Comparison of ENCODE assay signal across 10 cellular contexts in the genomic region with DNA sequence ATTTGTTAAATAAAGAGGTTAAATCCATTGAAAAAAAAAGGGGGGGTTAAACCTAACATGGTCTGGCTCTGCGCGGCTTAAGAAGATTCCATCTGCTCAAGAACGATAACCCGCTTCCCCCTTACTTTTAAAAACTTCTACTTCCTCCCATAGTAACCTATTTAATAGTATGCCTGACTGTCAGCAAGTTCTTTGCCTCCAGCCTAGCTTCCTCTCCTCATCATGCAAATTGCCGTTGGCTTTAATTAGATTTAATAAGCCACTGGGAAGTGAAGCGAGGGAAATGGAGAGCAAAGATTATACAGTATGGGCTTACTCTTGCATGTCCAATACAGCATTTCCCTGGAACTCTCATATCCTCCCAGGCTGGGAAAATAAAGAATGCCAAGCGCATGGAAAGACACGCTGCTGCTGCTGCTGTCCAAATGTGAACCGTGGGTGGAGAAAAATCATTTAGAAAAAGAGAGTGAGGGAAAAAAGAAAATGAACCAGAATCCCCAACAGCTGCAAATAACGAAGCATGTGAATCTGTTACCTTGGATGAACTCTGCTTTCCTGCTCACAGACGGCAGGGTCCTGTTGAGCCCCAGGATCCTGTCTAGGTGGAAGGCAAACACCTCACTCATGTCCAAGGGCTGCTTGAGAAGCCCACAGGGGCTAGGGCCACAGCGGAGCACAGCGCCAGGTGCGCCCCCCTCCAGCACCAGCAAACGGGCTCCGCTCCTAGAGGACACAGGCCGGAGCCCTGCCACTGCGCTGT. TPM values are rescaled to one million over a fixed set of nuclear protein-coding genes. Genes with fewer than 3 reads are reported as not detected.
DNase-seq lines count a peak whose midpoint lies in the region; ATAC-seq and TF ChIP-seq lines count a peak whose summit lies in the region.
"Had no signal": no experiment of that assay in that cellular context is flagged by ENCODE, and none has a peak within 500 bp of the region (broad histone marks: within the 10 kb centered on the region; RNA-seq: fewer than 3 reads in every experiment).

No MANE protein-coding gene starts in this region.

- no peak overlapping the region for H2BK5ac ChIP-seq in neuronal stem cell (ENCODE audit: low read length)

- peak overlapping the region; percentile 40 for H2AK5ac ChIP-seq in neuronal stem cell (ENCODE audit: low read depth, low read length)

- no peaks in the 10 kb centered on the region for H3K27me3 ChIP-seq in BLaER1 treated with 17β-estradiol and CSF1 and Interleukin-3, amounts not matched to agents 10 nM and 100 nM
- no peaks in the 10 kb centered on the region for H3K27me3 ChIP-seq in neuronal stem cell (ENCODE audit: control insufficient read depth in 3 of 3, insufficient read depth in 3 of 3, low read depth in 1 of 3, low read length in 3 of 3)

- TF ChIP-seq CTCF in endothelial cell (IDR thresholded peaks at IDR 0.05; ENCODE audit: unreplicated experiment) = no peak

- H3K23ac ChIP-seq in neuronal stem cell (ENCODE audit: low read depth, low read length, poor library complexity) = peak overlapping the region; percentile 9

- no peak overlapping the region for H2AFZ ChIP-seq in neuronal stem cell (ENCODE audit: low read length)

- no peaks in the 10 kb centered on the region for H3K79me1 ChIP-seq in neuronal stem cell (ENCODE audit: low read depth, low read length)

- peak overlapping the region in 4 of 11 experiments; percentile 49 to 89 (median 88); a peak in 8 of 22 replicates for H3K9ac ChIP-seq in BLaER1 treated with 17β-estradiol and CSF1 and Interleukin-3, amounts not matched to agents 10 nM and 100 nM
- H3K9ac ChIP-seq in neuronal stem cell (ENCODE audit: low read depth, low read length, poor library complexity) = no peak overlapping the region
- H3K9ac ChIP-seq: KMS-11 had no signal

- no peaks in the 10 kb centered on the region for H3K9me3 Mint-ChIP-seq in endothelial cell (ENCODE audit: unreplicated experiment)
- H3K9me3 Mint-ChIP-seq: activated T-cell treated with anti-CD3 and anti-CD28 coated beads, Interleukin-2, amount 50 U/mL, for 24 hours had no signal

- H3K18ac ChIP-seq in neuronal stem cell (ENCODE audit: low read length) = peak overlapping the region; percentile 42

- H3K27me3 Mint-ChIP-seq in endothelial cell (ENCODE audit: unreplicated experiment) = peaks cover 1% of the 10 kb centered on the region

- peak overlapping the region in 5 of 11 experiments; percentile 28 to 90 (median 87); a peak in 10 of 22 replicates for H3K27ac ChIP-seq in BLaER1 treated with 17β-estradiol and CSF1 and Interleukin-3, amounts not matched to agents 10 nM and 100 nM
- no peak overlapping the region for H3K27ac ChIP-seq in neuronal stem cell (replicated peaks; ENCODE audit: low read length)
- H3K27ac ChIP-seq: KMS-11 had no signal

- peak; percentile 76 for DNase-seq in NCI-H446 treated with DMSO at 0.1 percent for 48 hours (lab: John Stamatoyannopoulos, UW)
- no peak for DNase-seq in endothelial cell (ENCODE audit: low spot score)
- no peak for DNase-seq in neuronal stem cell (ENCODE audit: low spot score)
- DNase-seq in germinal center (ENCODE audit: low spot score) = no peak
- DNase-seq in glomerular visceral epithelial cell (ENCODE audit: extremely low spot score) = no peak

- no peak overlapping the region for H2BK15ac ChIP-seq in neuronal stem cell (ENCODE audit: low read length)

- peaks cover 0 to 6% (median 0%) of the 10 kb centered on the region in 11 experiments; a peak in 2 of 22 replicates for H4K20me1 ChIP-seq in BLaER1 treated with 17β-estradiol and CSF1 and Interleukin-3, amounts not matched to agents 10 nM and 100 nM

- no peak for ATAC-seq in GM19328 (IDR thresholded peaks at IDR 0.05; ENCODE audit: unreplicated experiment)
- no peak for ATAC-seq in HG03521 (IDR thresholded peaks at IDR 0.05; ENCODE audit: unreplicated experiment)

- H3K36me3 Mint-ChIP-seq in endothelial cell (ENCODE audit: low read depth, unreplicated experiment) = peaks cover 15% of the 10 kb centered on the region

- H3K4me3 ChIP-seq in BLaER1 treated with 17β-estradiol and CSF1 and Interleukin-3, amounts not matched to agents 10 nM and 100 nM = peak overlapping the region in 6 of 10 experiments; percentile 8 to 70 (median 65); a peak in 11 of 20 replicates
- no peak overlapping the region for H3K4me3 ChIP-seq in neuronal stem cell (ENCODE audit: low read length in 2 of 2)

- peaks cover 5 to 79% (median 14%) of the 10 kb centered on the region in 10 experiments; a peak in 17 of 20 replicates for H3K4me1 ChIP-seq in BLaER1 treated with 17β-estradiol and CSF1 and Interleukin-3, amounts not matched to agents 10 nM and 100 nM
- H3K4me1 ChIP-seq in neuronal stem cell (ENCODE audit: control insufficient read depth in 2 of 2, insufficient read depth in 1 of 2, low read depth in 1 of 2, low read length in 2 of 2) = peaks cover 0 to 4% of the 10 kb centered on the region in 2 donors

- H3K4me3 Mint-ChIP-seq in endothelial cell (ENCODE audit: unreplicated experiment) = peak overlapping the region; percentile 88
- H3K4me3 Mint-ChIP-seq: activated T-cell treated with anti-CD3 and anti-CD28 coated beads, Interleukin-2, amount 50 U/mL, for 24 hours had no signal

- peaks cover 53% of the 10 kb centered on the region for H3K4me1 Mint-ChIP-seq in endothelial cell (ENCODE audit: unreplicated experiment)

- peaks cover 0 to 60% (median 0%) of the 10 kb centered on the region in 11 experiments; a peak in 9 of 22 replicates for H3K36me3 ChIP-seq in BLaER1 treated with 17β-estradiol and CSF1 and Interleukin-3, amounts not matched to agents 10 nM and 100 nM
- no peaks in the 10 kb centered on the region for H3K36me3 ChIP-seq in neuronal stem cell (replicated peaks in 1 of 2; ENCODE audit: control insufficient read depth in 2 of 2, insufficient read depth in 2 of 2, low read length in 2 of 2)

- no peak overlapping the region for H3K27ac Mint-ChIP-seq in endothelial cell (ENCODE audit: unreplicated experiment)
- H3K27ac Mint-ChIP-seq: activated T-cell treated with anti-CD3 and anti-CD28 coated beads, Interleukin-2, amount 50 U/mL, for 24 hours had no signal

- H3K4ac ChIP-seq in neuronal stem cell (ENCODE audit: low read length) = no peak overlapping the region

- H3K4me2 ChIP-seq in BLaER1 treated with 17β-estradiol and CSF1 and Interleukin-3, amounts not matched to agents 10 nM and 100 nM = peak overlapping the region in 6 of 11 experiments; percentile 0 to 99 (median 84); a peak in 11 of 22 replicates
- H3K4me2 ChIP-seq in neuronal stem cell (ENCODE audit: insufficient read depth, low read length, poor library complexity, severe bottlenecking) = no peak overlapping the region
- H3K4me2 ChIP-seq: KMS-11 had no signal

- H4K8ac ChIP-seq in neuronal stem cell (ENCODE audit: low read depth, low read length) = no peak overlapping the region

- no peak overlapping the region for H4K91ac ChIP-seq in neuronal stem cell (ENCODE audit: low read depth, low read length, poor library complexity)

- WGBS in neuronal stem cell (ENCODE audit: extremely low coverage in 2 of 2, insufficient read length in 2 of 2, insufficient replicate concordance in 1 of 2), 2 donors = no CpG with 5 or more reads among the region's 18 CpGs

- no peak overlapping the region for H3K14ac ChIP-seq in neuronal stem cell (ENCODE audit: low read length)

- H2BK120ac ChIP-seq in neuronal stem cell (ENCODE audit: low read depth, low read length) = no peak overlapping the region

- H2BK12ac ChIP-seq in neuronal stem cell (ENCODE audit: low read length) = no peak overlapping the region

- H3K9me3 ChIP-seq in BLaER1 treated with 17β-estradiol and CSF1 and Interleukin-3, amounts not matched to agents 10 nM and 100 nM (replicated peaks in 1 of 11) = peaks cover 0 to 28% (median 0%) of the 10 kb centered on the region in 11 experiments; a peak in 10 of 22 replicates
- H3K9me3 ChIP-seq in neuronal stem cell (replicated peaks in 1 of 2; ENCODE audit: control insufficient read depth in 2 of 2, insufficient read depth in 1 of 2, low read depth in 1 of 2, low read length in 2 of 2) = no peaks in the 10 kb centered on the region

RNA-seq across cellular contexts. Expression of gene GASK1B, which starts 2.7 kb away (rescaled TPM):
- 63.8 TPM for total RNA-seq in endothelial cell (ENCODE audit: unreplicated experiment)
- polyA plus RNA-seq in neuronal stem cell (2013, experiment 1 of 2) = 0.03 TPM
- 0.01 TPM for polyA plus RNA-seq in neuronal stem cell (2013, experiment 2 of 2)

RNA-seq across cellular contexts. Expression of gene TMEM144, which starts 40.2 kb away (rescaled TPM):
- total RNA-seq in endothelial cell (ENCODE audit: unreplicated experiment) = 5.7 TPM
- polyA plus RNA-seq in neuronal stem cell (2013, experiment 1 of 2) = 1.3 TPM
- 1.3 TPM for polyA plus RNA-seq in neuronal stem cell (2013, experiment 2 of 2)

Comparison
In these comparisons a context has a peak if more than half of its experiments do, and no peak if none do; other contexts are left out.
1. H3K4me3 ChIP-seq: peak in BLaER1 treated with 17β-estradiol and CSF1 and Interleukin-3, amounts not matched to agents 10 nM and 100 nM (6 of 10); none in neuronal stem cell (0 of 2).